In the genomic region with DNA sequence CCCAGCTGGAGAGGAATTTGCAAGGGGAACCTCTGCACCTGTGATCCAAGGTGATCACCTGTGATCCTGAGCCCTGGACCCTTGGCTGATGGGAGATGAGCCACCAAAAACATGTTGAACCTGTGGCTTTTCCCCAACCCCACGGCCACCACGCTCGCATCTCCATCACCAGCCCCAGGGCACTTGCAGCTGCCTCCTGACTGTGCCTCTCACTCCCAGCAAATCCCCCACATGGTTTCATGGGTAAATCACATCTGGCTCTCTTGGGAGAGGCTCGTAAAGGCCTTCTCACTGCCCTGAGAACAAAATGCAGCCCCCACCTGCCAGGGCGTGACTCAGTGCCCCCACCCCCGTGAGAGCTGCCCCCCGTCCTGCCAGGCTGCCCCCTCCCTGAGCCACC, we compare ENCODE assay signal across 17 cellular contexts.
DNase-seq lines count a peak whose midpoint lies in the region; ATAC-seq and TF ChIP-seq lines count a peak whose summit lies in the region.
"Had no signal": no experiment of that assay in that cellular context is flagged by ENCODE, and none has a peak within 500 bp of the region (broad histone marks: within the 10 kb centered on the region; RNA-seq: fewer than 3 reads in every experiment).

No MANE protein-coding gene starts in this region.

- no peak overlapping the region for H2AK5ac ChIP-seq in mesendoderm (ENCODE audit: low read length)

- H2AFZ ChIP-seq in hepatocyte: no peak overlapping the region

- H2BK15ac ChIP-seq in mesendoderm (replicated peaks; ENCODE audit: low read depth): no peak overlapping the region

- no peak for ATAC-seq in gastroesophageal sphincter
- no peak for ATAC-seq in HG03432 (IDR thresholded peaks at IDR 0.05; ENCODE audit: unreplicated experiment)
- ATAC-seq: natural killer cell; stimulated activated memory B cell treated with anti-CD40 and anti-IgM and Interleukin-4, amounts not matched to agents 10 μg/mL and 1 μg/mL and 100 μg/mL, for 72 hours had no signal

- H3K9ac ChIP-seq in mesendoderm (ENCODE audit: low read length): no peak overlapping the region
- H3K9ac ChIP-seq: BLaER1 had no signal

- H3K56ac ChIP-seq in mesendoderm (ENCODE audit: low read length): no peak overlapping the region

- no peak overlapping the region for H3K18ac ChIP-seq in mesendoderm (ENCODE audit: low read length)

- H3K79me2 ChIP-seq in hepatocyte (peaks cover 19% of the 10 kb centered on the region), mesendoderm (ENCODE audit: control insufficient read depth, insufficient read depth, low read length) (no peaks in the 10 kb centered on the region)

- H3K27ac ChIP-seq in gastroesophageal sphincter (peak overlapping the region in 3 of 4 donors; percentile 95 to 96 (median 95)), substantia nigra (ENCODE audit: low read depth, low read length, poor library complexity, severe bottlenecking) (peak overlapping the region; percentile 79), hepatocyte (no peak overlapping the region), mesendoderm (ENCODE audit: low read depth, low read length) (no peak overlapping the region)

- H4K5ac ChIP-seq in mesendoderm (ENCODE audit: low read length): no peak overlapping the region

- TF ChIP-seq POLR2A in gastroesophageal sphincter (IDR thresholded peaks at IDR 0.05): no peak

- H4K20me1 ChIP-seq in hepatocyte (ENCODE audit: insufficient read depth, poor library complexity, severe bottlenecking): peaks cover 26% of the 10 kb centered on the region

- H3K36me3 ChIP-seq in gastroesophageal sphincter (peaks cover 0 to 65% of the 10 kb centered on the region in 2 donors), hepatocyte (replicated peaks; ENCODE audit: insufficient read depth, low read depth) (no peaks in the 10 kb centered on the region), mesendoderm (ENCODE audit: control insufficient read depth, insufficient read depth, low read length) (peaks cover 5% of the 10 kb centered on the region)

- H3K4me1 ChIP-seq in gastroesophageal sphincter: peaks cover 0 to 69% (median 31%) of the 10 kb centered on the region in 3 donors
- H3K4me1 ChIP-seq in hepatocyte (ENCODE audit: insufficient read depth): peaks cover 6% of the 10 kb centered on the region
- no peaks in the 10 kb centered on the region for H3K4me1 ChIP-seq in mesendoderm (ENCODE audit: control insufficient read depth, low read depth, low read length)

- DNase-seq in EL: peak; percentile 40
- DNase-seq in T1000 (lab: John Stamatoyannopoulos, UW): peak; percentile 15
- no peak for DNase-seq in substantia nigra (lab: John Stamatoyannopoulos, UW)
- no peak for DNase-seq in LoVo (ENCODE audit: low spot score)
- no peak for DNase-seq in hepatocyte (ENCODE audit: low spot score)
- no peak for DNase-seq in mesendoderm
- DNase-seq: activated effector memory CD4-positive, alpha-beta T cell treated with anti-CD3 and anti-CD28 coated beads, Interleukin-2, amount 50 U/mL, for 16 hours; DMS79 treated with DMSO at 0.1 percent for 48 hours; endodermal cell; HCEC 1CT; natural killer cell; NCI-H1436; NCI-H2227 treated with DMSO at 0.1 percent for 48 hours had no signal

- H3K9me3 ChIP-seq in gastroesophageal sphincter: no peaks in the 10 kb centered on the region
- H3K9me3 ChIP-seq in hepatocyte (ENCODE audit: low read depth): no peaks in the 10 kb centered on the region
- H3K9me3 ChIP-seq: BLaER1 had no signal

- H3K23ac ChIP-seq in mesendoderm (ENCODE audit: low read length): no peak overlapping the region

- H3K4me2 ChIP-seq in hepatocyte (no peak overlapping the region), mesendoderm (ENCODE audit: low read length) (no peak overlapping the region)
- H3K4me2 ChIP-seq: BLaER1 had no signal

- H3K27me3 ChIP-seq in gastroesophageal sphincter: no peaks in the 10 kb centered on the region
- no peaks in the 10 kb centered on the region for H3K27me3 ChIP-seq in hepatocyte
- no peaks in the 10 kb centered on the region for H3K27me3 ChIP-seq in mesendoderm (ENCODE audit: insufficient read depth, low read length, poor library complexity)
- H3K27me3 ChIP-seq: BLaER1 had no signal

- no peak overlapping the region for H2BK5ac ChIP-seq in mesendoderm (ENCODE audit: low read length)

- no peak for TF ChIP-seq CTCF in gastroesophageal sphincter (IDR thresholded peaks at IDR 0.05)
- TF ChIP-seq CTCF in hepatocyte (IDR thresholded peaks at IDR 0.05; ENCODE audit: poor library complexity): no peak

- TF ChIP-seq EP300 in gastroesophageal sphincter (IDR thresholded peaks at IDR 0.05): no peak

- H3K4ac ChIP-seq in mesendoderm (ENCODE audit: low read depth, low read length): no peak overlapping the region

- no peak overlapping the region for H4K8ac ChIP-seq in mesendoderm (ENCODE audit: low read depth, low read length)

- H2BK120ac ChIP-seq in mesendoderm (ENCODE audit: low read depth, low read length): no peak overlapping the region

- H3K4me3 ChIP-seq in gastroesophageal sphincter (no peak overlapping the region), hepatocyte (no peak overlapping the region), mesendoderm (ENCODE audit: low read length) (no peak overlapping the region)
- H3K4me3 ChIP-seq: BLaER1 had no signal

- WGBS in gastroesophageal sphincter (ENCODE audit: low coverage in 1 of 2), 2 donors: 93% methylated on average over 3 of the region's 7 CpGs; no CpG with 5 or more reads in 1 of the 2 donors
- WGBS in hepatocyte (ENCODE audit: low lambda C conversion rate, missing lambda C conversion rate): 96% methylated on average over 5 of the region's 7 CpGs
- no CpG with 5 or more reads among the region's 7 CpGs for WGBS in mesendoderm (ENCODE audit: extremely low coverage, insufficient coverage, low lambda C conversion rate)

- peaks cover 2% of the 10 kb centered on the region for H3K79me1 ChIP-seq in mesendoderm (ENCODE audit: low read length)

- no peaks in the 10 kb centered on the region for H3K9me2 ChIP-seq in hepatocyte (replicated peaks; ENCODE audit: insufficient read depth)

Comparison
In these comparisons a context has a peak if more than half of its experiments do, and no peak if none do; other contexts are left out.
1. DNase-seq: peak in EL (single experiment) and T1000 (single experiment); none in substantia nigra (0 of 49), LoVo (single experiment), hepatocyte (single experiment) and mesendoderm (single experiment).
2. H3K27ac ChIP-seq: peak in gastroesophageal sphincter (3 of 4) and substantia nigra (single experiment); none in hepatocyte (single experiment) and mesendoderm (single experiment).